In genomic region chr9:136882109-136882946, GRCh38 we compare ENCODE assay signal across 9 cellular contexts. TPM values are rescaled to one million over a fixed set of nuclear protein-coding genes. Genes with fewer than 3 reads are reported as not detected.
DNase-seq lines count a peak whose midpoint lies in the region; TF ChIP-seq lines count a peak whose summit lies in the region.
"Had no signal": no experiment of that assay in that cellular context is flagged by ENCODE, and none has a peak within 500 bp of the region (broad histone marks: within the 10 kb centered on the region; RNA-seq: fewer than 3 reads in every experiment).

No MANE protein-coding gene starts in this region.

- intact Hi-C loops in spleen (cut with DNase I; ENCODE audit: low total_unique reads): loop anchor here (10.0 kb wide), 1 partner anchor 62 kb away; the partner anchor contains the start of genes C8G and FBXW5

- TF ChIP-seq CTCF in fibroblast of the aortic adventitia (IDR thresholded peaks at IDR 0.05; ENCODE audit: insufficient read depth, low read length) (peak; percentile 15), spleen (IDR thresholded peaks at IDR 0.05 in 8 of 11, conservative IDR thresholded peaks at IDR 0.05 in 3 of 11) (peak in 3 of 11 experiments; percentile 4 to 33 (median 19)), mesothelial cell of epicardium (IDR thresholded peaks at IDR 0.05; ENCODE audit: unreplicated experiment) (no peak)

- H3K4me1 Mint-ChIP-seq in mesothelial cell of epicardium: peaks cover 5% of the 10 kb centered on the region

- no peaks in the 10 kb centered on the region for H3K9me3 Mint-ChIP-seq in mesothelial cell of epicardium
- H3K9me3 Mint-ChIP-seq: nephron had no signal

- no peak overlapping the region for H3K4me3 Mint-ChIP-seq in mesothelial cell of epicardium

- H3K27me3 ChIP-seq in spleen (replicated peaks in 1 of 7): no peaks in the 10 kb centered on the region

- TF ChIP-seq POLR2A in spleen (IDR thresholded peaks at IDR 0.05): no peak

- H3K4me3 ChIP-seq in fibroblast of the aortic adventitia (ENCODE audit: low read depth, low read length): peak overlapping the region; percentile 25
- H3K4me3 ChIP-seq in spleen: peak overlapping the region; percentile 29 to 71 (median 40)

- no peak overlapping the region for H3K27ac Mint-ChIP-seq in mesothelial cell of epicardium
- H3K27ac Mint-ChIP-seq: nephron had no signal

- no peaks in the 10 kb centered on the region for H3K36me3 ChIP-seq in spleen

- 8 to 38% (median 28%) methylated on average over 15 to 19 of the region's 19 CpGs for WGBS in spleen, 5 donors

- DNase-seq in SIG-M5 treated with dmso at 0.1 percent for 504 hours (lab: John Stamatoyannopoulos, UW; ENCODE audit: unreplicated experiment) (peak; percentile 55), SIG-M5 (lab: John Stamatoyannopoulos, UW) (no peak), NCI-H226 (peak; percentile 48), activated T-cell treated with anti-CD3 and anti-CD28 coated beads for 24 hours (ENCODE audit: low read depth) (peak; percentile 87), fibroblast of the aortic adventitia (ENCODE audit: low read depth) (peak; percentile 75), spleen (peak; percentile 89), mesothelial cell of epicardium (ENCODE audit: low spot score in 2 of 2, unreplicated experiment in 2 of 2) (no peak), SKM-1 treated with dmso at 0.1 percent for 144 hours (lab: John Stamatoyannopoulos, UW; ENCODE audit: unreplicated experiment) (no peak)

- peak overlapping the region; percentile 69 to 89 (median 81) for H3K27ac ChIP-seq in spleen

- no peaks in the 10 kb centered on the region for H3K36me3 Mint-ChIP-seq in mesothelial cell of epicardium

- H3K9me3 ChIP-seq in spleen: no peaks in the 10 kb centered on the region

- H3K27me3 Mint-ChIP-seq in mesothelial cell of epicardium (ENCODE audit: low read depth): peaks cover 4% of the 10 kb centered on the region

- H3K4me1 ChIP-seq in spleen: peaks cover 25 to 60% (median 41%) of the 10 kb centered on the region in 6 donors

RNA-seq across cellular contexts. Expression of gene TRAF2, which starts 4.0 kb away (rescaled TPM):
- total RNA-seq in fibroblast of the aortic adventitia (ENCODE audit: low replicate concordance): 5.6 and 7.9 TPM in 2 replicates
- 10 to 100 TPM; 14.9 to 49.7 (median 29.6) TPM for total RNA-seq in spleen
- polyA plus RNA-seq in spleen: 10 to 100 TPM; 13.6 to 23.1 (median 19.6) TPM
- 16.0 to 18.1 TPM (median 17.4 TPM) in 3 replicates for total RNA-seq in mesothelial cell of epicardium

RNA-seq across cellular contexts. Expression of gene EDF1, which starts 16.2 kb away (rescaled TPM):
- total RNA-seq in fibroblast of the aortic adventitia (ENCODE audit: low replicate concordance) (83.0 and 248 TPM in 2 replicates), spleen (100 to 1,000 TPM; 184 to 241 (median 225) TPM), mesothelial cell of epicardium (275 to 294 TPM (median 275 TPM) in 3 replicates)
- polyA plus RNA-seq in spleen: 100 to 1,000 TPM; 347 to 462 (median 441) TPM

RNA-seq across cellular contexts. Expression of gene MAMDC4, which starts 30.2 kb away (rescaled TPM):
- total RNA-seq in fibroblast of the aortic adventitia (ENCODE audit: low replicate concordance): 0.81 TPM in 1 of 2 replicates, not detected in the other
- total RNA-seq in spleen: 10 to 100 TPM in 5 of 7 donors, 1 to 10 TPM in 2; 5.4 to 20.8 (median 11.3) TPM
- polyA plus RNA-seq in spleen: 10 to 100 TPM in 2 of 3 donors, 1 to 10 TPM in 1; 4.9 to 32.0 (median 12.7) TPM
- 20.1 to 22.6 TPM (median 20.3 TPM) in 3 replicates for total RNA-seq in mesothelial cell of epicardium

RNA-seq across cellular contexts. Expression of gene PHPT1, which starts 33.1 kb away (rescaled TPM):
- total RNA-seq in fibroblast of the aortic adventitia (ENCODE audit: low replicate concordance) (28.7 and 83.2 TPM in 2 replicates), spleen (10 to 100 TPM; 32.3 to 71.0 (median 63.3) TPM), mesothelial cell of epicardium (159 to 168 TPM (median 168 TPM) in 3 replicates)
- 100 to 1,000 TPM in 2 of 3 donors, 10 to 100 TPM in 1; 95.9 to 117 (median 106) TPM for polyA plus RNA-seq in spleen

RNA-seq across cellular contexts. Expression of gene AJM1, which starts 40.0 kb away (rescaled TPM):
- total RNA-seq in fibroblast of the aortic adventitia (ENCODE audit: low replicate concordance): 1.1 and 1.3 TPM in 2 replicates
- 10 to 100 TPM in 1 of 7 donors, 1 to 10 TPM in 6; 3.3 to 13.1 (median 6.3) TPM for total RNA-seq in spleen
- polyA plus RNA-seq in spleen: 1 to 10 TPM in 2 of 3 donors, under 1 TPM in 1; 0.91 to 3.9 (median 1.0) TPM
- total RNA-seq in mesothelial cell of epicardium: 3.1 to 3.8 TPM (median 3.6 TPM) in 3 replicates

Comparison
In these comparisons a context has a peak if more than half of its experiments do, and no peak if none do; other contexts are left out.
1. DNase-seq: peak in SIG-M5 treated with dmso at 0.1 percent for 504 hours (single experiment), NCI-H226 (single experiment), activated T-cell treated with anti-CD3 and anti-CD28 coated beads for 24 hours (single experiment), fibroblast of the aortic adventitia (single experiment) and spleen (single experiment); none in SIG-M5 (single experiment), mesothelial cell of epicardium (0 of 2) and SKM-1 treated with dmso at 0.1 percent for 144 hours (single experiment).